1 cellular context compared by ENCODE assay signal in genomic region chr21:46483300-46484295, GRCh38.
TF ChIP-seq lines count a peak whose summit lies in the region.

No MANE protein-coding gene starts in this region.

TF ChIP-seq in HCT116, 20 proteins besides CTCF, POLR2A, EP300 and RAD21:
- TF ChIP-seq POLR2AphosphoS5 (IDR thresholded peaks at IDR 0.05; ENCODE audit: low read depth, low read length) = no peak
- TF ChIP-seq TCF7L2 (IDR thresholded peaks at IDR 0.05; ENCODE audit: borderline replicate concordance, extremely low read depth, insufficient read depth, insufficient read length) = no peak
- TF ChIP-seq SP1 (IDR thresholded peaks at IDR 0.05; ENCODE audit: low read depth) = no peak
- TF ChIP-seq REST (IDR thresholded peaks at IDR 0.05; ENCODE audit: low read depth) = no peak
- TF ChIP-seq ATF3 (IDR thresholded peaks at IDR 0.05) = no peak
- TF ChIP-seq EZH2 (IDR thresholded peaks at IDR 0.05) = no peak
- TF ChIP-seq ELF1 (IDR thresholded peaks at IDR 0.05; ENCODE audit: borderline replicate concordance, low read depth) = no peak
- TF ChIP-seq JUND (IDR thresholded peaks at IDR 0.05) = no peak
- no peak for TF ChIP-seq CEBPB (IDR thresholded peaks at IDR 0.05; ENCODE audit: low read depth)
- TF ChIP-seq EGR1 (IDR thresholded peaks at IDR 0.05; ENCODE audit: low read depth) = no peak
- no peak for TF ChIP-seq FOSL1 (IDR thresholded peaks at IDR 0.05; ENCODE audit: low read depth)
- no peak for TF ChIP-seq ZBTB33 (IDR thresholded peaks at IDR 0.05; ENCODE audit: extremely low read depth, insufficient replicate concordance, low read length)
- TF ChIP-seq ZFX (IDR thresholded peaks at IDR 0.05) = no peak
- no peak for TF ChIP-seq YY1 (IDR thresholded peaks at IDR 0.05; ENCODE audit: extremely low read depth, insufficient replicate concordance, low read depth, low read length)
- TF ChIP-seq SIN3A (IDR thresholded peaks at IDR 0.05; ENCODE audit: low read depth) = no peak
- no peak for TF ChIP-seq SRF (IDR thresholded peaks at IDR 0.05; ENCODE audit: low read depth)
- no peak for TF ChIP-seq CBX3 (IDR thresholded peaks at IDR 0.05; ENCODE audit: low read depth)
- no peak for TF ChIP-seq ZNF274 (IDR thresholded peaks at IDR 0.05; ENCODE audit: low read depth, low read length)
- no peak for TF ChIP-seq EZH2phosphoT487 (IDR thresholded peaks at IDR 0.05; ENCODE audit: borderline replicate concordance)
TF ChIP-seq in HCT116: peak in this region for 0.
